ENCODE assay signal across 2 cellular contexts in genomic region chr19:46783670-46784069, GRCh38.
TF ChIP-seq lines count a peak whose summit lies in the region.

No MANE protein-coding gene starts in this region.

TF ChIP-seq in SK-N-SH, 30 proteins besides CTCF, POLR2A, EP300 and RAD21 (continued from another document):
- TF ChIP-seq, protein P1, sequence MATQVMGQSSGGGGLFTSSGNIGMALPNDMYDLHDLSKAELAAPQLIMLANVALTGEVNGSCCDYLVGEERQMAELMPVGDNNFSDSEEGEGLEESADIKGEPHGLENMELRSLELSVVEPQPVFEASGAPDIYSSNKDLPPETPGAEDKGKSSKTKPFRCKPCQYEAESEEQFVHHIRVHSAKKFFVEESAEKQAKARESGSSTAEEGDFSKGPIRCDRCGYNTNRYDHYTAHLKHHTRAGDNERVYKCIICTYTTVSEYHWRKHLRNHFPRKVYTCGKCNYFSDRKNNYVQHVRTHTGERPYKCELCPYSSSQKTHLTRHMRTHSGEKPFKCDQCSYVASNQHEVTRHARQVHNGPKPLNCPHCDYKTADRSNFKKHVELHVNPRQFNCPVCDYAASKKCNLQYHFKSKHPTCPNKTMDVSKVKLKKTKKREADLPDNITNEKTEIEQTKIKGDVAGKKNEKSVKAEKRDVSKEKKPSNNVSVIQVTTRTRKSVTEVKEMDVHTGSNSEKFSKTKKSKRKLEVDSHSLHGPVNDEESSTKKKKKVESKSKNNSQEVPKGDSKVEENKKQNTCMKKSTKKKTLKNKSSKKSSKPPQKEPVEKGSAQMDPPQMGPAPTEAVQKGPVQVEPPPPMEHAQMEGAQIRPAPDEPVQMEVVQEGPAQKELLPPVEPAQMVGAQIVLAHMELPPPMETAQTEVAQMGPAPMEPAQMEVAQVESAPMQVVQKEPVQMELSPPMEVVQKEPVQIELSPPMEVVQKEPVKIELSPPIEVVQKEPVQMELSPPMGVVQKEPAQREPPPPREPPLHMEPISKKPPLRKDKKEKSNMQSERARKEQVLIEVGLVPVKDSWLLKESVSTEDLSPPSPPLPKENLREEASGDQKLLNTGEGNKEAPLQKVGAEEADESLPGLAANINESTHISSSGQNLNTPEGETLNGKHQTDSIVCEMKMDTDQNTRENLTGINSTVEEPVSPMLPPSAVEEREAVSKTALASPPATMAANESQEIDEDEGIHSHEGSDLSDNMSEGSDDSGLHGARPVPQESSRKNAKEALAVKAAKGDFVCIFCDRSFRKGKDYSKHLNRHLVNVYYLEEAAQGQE (IDR thresholded peaks at IDR 0.05; ENCODE audit: low read depth, low read length) = no peak
- TF ChIP-seq CHD2 (IDR thresholded peaks at IDR 0.05; ENCODE audit: low read length, partially characterized antibody) (no peak), MEF2A (IDR thresholded peaks at IDR 0.05; ENCODE audit: borderline replicate concordance, low read depth) (no peak), YY1 (IDR thresholded peaks at IDR 0.05; ENCODE audit: low read depth) (no peak), USF2 (IDR thresholded peaks at IDR 0.05; ENCODE audit: borderline replicate concordance, low read depth, low read length) (no peak), TAF1 (IDR thresholded peaks at IDR 0.05; ENCODE audit: borderline replicate concordance, low read depth, low read length) (no peak), FOXM1 (IDR thresholded peaks at IDR 0.05; ENCODE audit: low read depth) (no peak)
- TF ChIP-seq, protein P2, sequence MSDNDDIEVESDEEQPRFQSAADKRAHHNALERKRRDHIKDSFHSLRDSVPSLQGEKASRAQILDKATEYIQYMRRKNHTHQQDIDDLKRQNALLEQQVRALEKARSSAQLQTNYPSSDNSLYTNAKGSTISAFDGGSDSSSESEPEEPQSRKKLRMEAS (IDR thresholded peaks at IDR 0.05; ENCODE audit: low read depth) = no peak
- TF ChIP-seq, protein P3, sequence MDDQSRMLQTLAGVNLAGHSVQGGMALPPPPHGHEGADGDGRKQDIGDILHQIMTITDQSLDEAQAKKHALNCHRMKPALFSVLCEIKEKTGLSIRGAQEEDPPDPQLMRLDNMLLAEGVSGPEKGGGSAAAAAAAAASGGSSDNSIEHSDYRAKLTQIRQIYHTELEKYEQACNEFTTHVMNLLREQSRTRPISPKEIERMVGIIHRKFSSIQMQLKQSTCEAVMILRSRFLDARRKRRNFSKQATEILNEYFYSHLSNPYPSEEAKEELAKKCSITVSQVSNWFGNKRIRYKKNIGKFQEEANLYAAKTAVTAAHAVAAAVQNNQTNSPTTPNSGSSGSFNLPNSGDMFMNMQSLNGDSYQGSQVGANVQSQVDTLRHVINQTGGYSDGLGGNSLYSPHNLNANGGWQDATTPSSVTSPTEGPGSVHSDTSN (IDR thresholded peaks at IDR 0.05) = no peak; the same call in 1 of the 2 replicates
- TF ChIP-seq, protein P4, sequence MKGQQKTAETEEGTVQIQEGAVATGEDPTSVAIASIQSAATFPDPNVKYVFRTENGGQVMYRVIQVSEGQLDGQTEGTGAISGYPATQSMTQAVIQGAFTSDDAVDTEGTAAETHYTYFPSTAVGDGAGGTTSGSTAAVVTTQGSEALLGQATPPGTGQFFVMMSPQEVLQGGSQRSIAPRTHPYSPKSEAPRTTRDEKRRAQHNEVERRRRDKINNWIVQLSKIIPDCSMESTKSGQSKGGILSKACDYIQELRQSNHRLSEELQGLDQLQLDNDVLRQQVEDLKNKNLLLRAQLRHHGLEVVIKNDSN (IDR thresholded peaks at IDR 0.05; ENCODE audit: borderline replicate concordance, low read depth) = no peak

TF ChIP-seq in SK-N-SH treated with all-trans-retinoic acid at 6 μM for 48 hours, 23 proteins besides CTCF, POLR2A, EP300 and RAD21 (continued from another document):
- no peak for TF ChIP-seq ZNF565 (CRISPR knock-in tag; conservative IDR thresholded peaks at IDR 0.05; ENCODE audit: low read depth)
- no peak for TF ChIP-seq ZFP30 (CRISPR knock-in tag; IDR thresholded peaks at IDR 0.05)
- no peak for TF ChIP-seq ZNF8 (CRISPR knock-in tag; IDR thresholded peaks at IDR 0.05)
- TF ChIP-seq ISL1 (CRISPR knock-in tag; IDR thresholded peaks at IDR 0.05) = no peak
- no peak for TF ChIP-seq RARB (CRISPR knock-in tag; IDR thresholded peaks at IDR 0.05)
- TF ChIP-seq, protein P5, sequence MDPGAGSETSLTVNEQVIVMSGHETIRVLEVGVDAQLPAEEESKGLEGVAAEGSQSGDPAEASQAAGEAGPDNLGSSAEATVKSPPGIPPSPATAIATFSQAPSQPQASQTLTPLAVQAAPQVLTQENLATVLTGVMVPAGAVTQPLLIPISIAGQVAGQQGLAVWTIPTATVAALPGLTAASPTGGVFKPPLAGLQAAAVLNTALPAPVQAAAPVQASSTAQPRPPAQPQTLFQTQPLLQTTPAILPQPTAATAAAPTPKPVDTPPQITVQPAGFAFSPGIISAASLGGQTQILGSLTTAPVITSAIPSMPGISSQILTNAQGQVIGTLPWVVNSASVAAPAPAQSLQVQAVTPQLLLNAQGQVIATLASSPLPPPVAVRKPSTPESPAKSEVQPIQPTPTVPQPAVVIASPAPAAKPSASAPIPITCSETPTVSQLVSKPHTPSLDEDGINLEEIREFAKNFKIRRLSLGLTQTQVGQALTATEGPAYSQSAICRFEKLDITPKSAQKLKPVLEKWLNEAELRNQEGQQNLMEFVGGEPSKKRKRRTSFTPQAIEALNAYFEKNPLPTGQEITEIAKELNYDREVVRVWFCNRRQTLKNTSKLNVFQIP (CRISPR knock-in tag; IDR thresholded peaks at IDR 0.05; ENCODE audit: borderline replicate concordance, low read depth) = no peak
- TF ChIP-seq ESRRG (CRISPR knock-in tag; IDR thresholded peaks at IDR 0.05) = no peak
- no peak for TF ChIP-seq PPARA (CRISPR knock-in tag; IDR thresholded peaks at IDR 0.05; ENCODE audit: borderline replicate concordance)
- no peak for TF ChIP-seq OSR1 (CRISPR knock-in tag; IDR thresholded peaks at IDR 0.05)
- no peak for TF ChIP-seq TSHZ2 (CRISPR knock-in tag; IDR thresholded peaks at IDR 0.05)
